In the genomic region with DNA sequence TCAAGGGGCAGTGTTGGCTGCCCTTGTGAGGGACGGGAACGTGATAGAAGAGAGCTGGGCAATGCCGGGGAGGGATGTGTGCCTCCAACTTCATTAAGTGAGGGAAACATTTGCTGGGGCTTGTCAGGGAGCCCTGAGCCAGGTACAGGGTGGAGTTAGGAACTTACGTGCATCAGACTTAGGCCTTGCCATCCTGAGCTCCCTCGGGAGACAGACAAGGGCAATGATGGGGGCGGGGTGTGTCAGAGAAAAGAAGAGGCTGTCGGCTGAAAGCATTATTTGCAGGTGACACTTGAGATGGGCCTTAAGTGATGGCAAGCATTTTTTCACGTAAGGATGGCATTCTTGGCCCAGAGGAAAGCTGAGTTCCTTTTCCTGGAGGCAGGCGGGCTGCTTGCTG, we compare ENCODE assay signal across 10 cellular contexts. TPM values are rescaled to one million over a fixed set of nuclear protein-coding genes. Genes with fewer than 3 reads are reported as not detected.
DNase-seq lines count a peak whose midpoint lies in the region; ATAC-seq, FAIRE-seq and TF ChIP-seq lines count a peak whose summit lies in the region.
"Had no signal": no experiment of that assay in that cellular context is flagged by ENCODE, and none has a peak within 500 bp of the region (broad histone marks: within the 10 kb centered on the region; RNA-seq: fewer than 3 reads in every experiment).

No MANE protein-coding gene starts in this region.

- no peaks in the 10 kb centered on the region for H4K20me1 ChIP-seq in fibroblast of lung (ENCODE audit: control insufficient read depth, extremely low read depth, insufficient read depth, low read length)

- H3K4me1 Mint-ChIP-seq in natural killer cell treated with Interleukin-12 subunit alpha and Interleukin-12 subunit beta and Interleukin-15 and Interleukin-18, amount 100 ng/mL, for 72 hours (ENCODE audit: low read depth in 2 of 2) = peaks cover 36 to 40% of the 10 kb centered on the region in 2 donors

- TF ChIP-seq POLR2A in spleen (IDR thresholded peaks at IDR 0.05) = no peak

- DNase-seq in NCI-H526 (lab: John Stamatoyannopoulos, UW) (peak; percentile 51 to 71), fibroblast of lung (ENCODE audit: low read depth in 2 of 2) (no peak), skeletal muscle cell (ENCODE audit: low read depth) (no peak), urothelium cell line (ENCODE audit: low spot score) (no peak), spleen (no peak), SHP77 treated with DMSO at 0.1 percent for 48 hours (lab: John Stamatoyannopoulos, UW) (no peak)
- no peak for DNase-seq in natural killer cell treated with Interleukin-12 subunit alpha and Interleukin-12 subunit beta and Interleukin-15 and Interleukin-18, amount 100 ng/mL, for 72 hours (ENCODE audit: low spot score)
- DNase-seq: NCI-H1048 had no signal

- H2AFZ ChIP-seq in fibroblast of lung (ENCODE audit: low read length) = no peak overlapping the region

- H3K9ac ChIP-seq in ES-I3 (ENCODE audit: low read depth, low read length) (peak overlapping the region; percentile 17; the same call in 1 of the 2 replicates), fibroblast of lung (ENCODE audit: insufficient read depth, low read length) (peak overlapping the region; percentile 21)

- H3K36me3 ChIP-seq in ES-I3 (ENCODE audit: insufficient read depth, low read length) (peaks cover 2% of the 10 kb centered on the region), fibroblast of lung (ENCODE audit: control insufficient read depth, insufficient read depth, low read length) (peaks cover 11% of the 10 kb centered on the region), spleen (peaks cover 0 to 49% (median 28%) of the 10 kb centered on the region in 6 donors)

- 78 to 88% (median 83%) methylated on average over 9 of the region's 9 CpGs for WGBS in spleen, 5 donors

- TF ChIP-seq CTCF in fibroblast of lung (conservative IDR thresholded peaks at IDR 0.05 in 1 of 2, IDR thresholded peaks at IDR 0.05 in 1 of 2; ENCODE audit: low read depth in 1 of 2, low read length in 2 of 2) (no peak), spleen (IDR thresholded peaks at IDR 0.05 in 8 of 11, conservative IDR thresholded peaks at IDR 0.05 in 3 of 11) (no peak)

- no peaks in the 10 kb centered on the region for H3K9me3 Mint-ChIP-seq in natural killer cell treated with Interleukin-12 subunit alpha and Interleukin-12 subunit beta and Interleukin-15 and Interleukin-18, amount 100 ng/mL, for 72 hours

- H3K27me3 ChIP-seq in fibroblast of lung (ENCODE audit: control insufficient read depth, insufficient read depth, low read length) = no peaks in the 10 kb centered on the region
- H3K27me3 ChIP-seq in spleen (replicated peaks in 1 of 7) = peaks cover 0 to 5% (median 0%) of the 10 kb centered on the region in 7 donors
- H3K27me3 ChIP-seq: adrenal gland had no signal

- H3K4me2 ChIP-seq in fibroblast of lung (ENCODE audit: extremely low read depth, insufficient read depth, low read length) = peak overlapping the region; percentile 95

- no peak overlapping the region for H3K4me3 Mint-ChIP-seq in natural killer cell treated with Interleukin-12 subunit alpha and Interleukin-12 subunit beta and Interleukin-15 and Interleukin-18, amount 100 ng/mL, for 72 hours

- peaks cover 23% of the 10 kb centered on the region for H3K4me1 ChIP-seq in ES-I3 (ENCODE audit: insufficient read depth, low read length)
- H3K4me1 ChIP-seq in fibroblast of lung (ENCODE audit: control insufficient read depth, extremely low read depth, insufficient read depth, low read length) = peaks cover 27% of the 10 kb centered on the region
- peaks cover 8 to 56% (median 31%) of the 10 kb centered on the region in 6 donors for H3K4me1 ChIP-seq in spleen

- FAIRE-seq in urothelium cell line (lab: Jason Lieb, UNC) = no peak

- H3K4me3 ChIP-seq in fibroblast of lung (replicated peaks in 1 of 4; ENCODE audit: control extremely low read depth in 1 of 4, insufficient read depth in 1 of 4, low read depth in 3 of 4, low read length in 4 of 4) (peak overlapping the region in 3 of 4 experiments; percentile 7 to 72 (median 37)), skeletal muscle cell (ENCODE audit: low read depth, low read length) (peak overlapping the region; percentile 67), spleen (peak overlapping the region in 1 of 8 donors; percentile 39)

- no peaks in the 10 kb centered on the region for H3K9me3 ChIP-seq in ES-I3 (ENCODE audit: control insufficient read depth, insufficient read depth, low read length)
- H3K9me3 ChIP-seq in fibroblast of lung (ENCODE audit: control insufficient read depth, insufficient read depth, low read depth, low read length) = no peaks in the 10 kb centered on the region
- no peaks in the 10 kb centered on the region for H3K9me3 ChIP-seq in spleen
- H3K9me3 ChIP-seq: adrenal gland had no signal

- no peak for ATAC-seq in natural killer cell treated with Interleukin-12 subunit alpha and Interleukin-12 subunit beta and Interleukin-15 and Interleukin-18, amount 100 ng/mL, for 72 hours

- H3K79me2 ChIP-seq in fibroblast of lung (ENCODE audit: control insufficient read depth, insufficient read depth, low read length) = peaks cover 14% of the 10 kb centered on the region

- H3K27ac Mint-ChIP-seq in natural killer cell treated with Interleukin-12 subunit alpha and Interleukin-12 subunit beta and Interleukin-15 and Interleukin-18, amount 100 ng/mL, for 72 hours = no peak overlapping the region

- peak overlapping the region; percentile 92 for H3K27ac ChIP-seq in fibroblast of lung (ENCODE audit: insufficient read depth, low read length)
- peak overlapping the region in 1 of 8 donors; percentile 49 for H3K27ac ChIP-seq in spleen

- no peaks in the 10 kb centered on the region for H3K27me3 Mint-ChIP-seq in natural killer cell treated with Interleukin-12 subunit alpha and Interleukin-12 subunit beta and Interleukin-15 and Interleukin-18, amount 100 ng/mL, for 72 hours

- H3K36me3 Mint-ChIP-seq in natural killer cell treated with Interleukin-12 subunit alpha and Interleukin-12 subunit beta and Interleukin-15 and Interleukin-18, amount 100 ng/mL, for 72 hours = peaks cover 1% of the 10 kb centered on the region

- intact Hi-C loops in spleen (cut with DNase I; ENCODE audit: low total_unique reads) = no loop called here

RNA-seq across cellular contexts. Expression of a gene that starts 1.6 kb away (rescaled TPM):
- total RNA-seq in fibroblast of lung = 18.5 and 22.3 TPM in 2 replicates
- polyA plus RNA-seq in fibroblast of lung = 9.3 and 13.4 TPM in 2 replicates
- polyA plus RNA-seq in fibroblast of lung (2012) = 8.2 and 15.1 TPM in 2 replicates
- polyA minus RNA-seq in fibroblast of lung (ENCODE audit: low replicate concordance) = 12.5 and 18.4 TPM in 2 replicates
- 1 to 10 TPM; 3.2 to 5.8 TPM for total RNA-seq in natural killer cell treated with Interleukin-12 subunit alpha and Interleukin-12 subunit beta and Interleukin-15 and Interleukin-18, amount 100 ng/mL, for 72 hours
- 10 to 100 TPM; 12.9 to 24.6 (median 15.6) TPM for total RNA-seq in spleen
- 10 to 100 TPM in 1 of 3 donors, 1 to 10 TPM in 2; 6.5 to 12.4 (median 6.8) TPM for polyA plus RNA-seq in spleen

RNA-seq across cellular contexts. Expression of a gene that starts 22.4 kb away (rescaled TPM):
- total RNA-seq in fibroblast of lung = 1.8 and 3.1 TPM in 2 replicates
- polyA plus RNA-seq in fibroblast of lung = 0.93 and 1.7 TPM in 2 replicates
- 0.92 and 1.9 TPM in 2 replicates for polyA plus RNA-seq in fibroblast of lung (2012)
- polyA minus RNA-seq in fibroblast of lung (ENCODE audit: low replicate concordance) = 1.3 and 5.4 TPM in 2 replicates
- 10 to 100 TPM in 1 of 2 donors, 1 to 10 TPM in 1; 6.5 to 10.5 TPM for total RNA-seq in natural killer cell treated with Interleukin-12 subunit alpha and Interleukin-12 subunit beta and Interleukin-15 and Interleukin-18, amount 100 ng/mL, for 72 hours
- total RNA-seq in spleen = 1 to 10 TPM; 2.8 to 6.4 (median 3.8) TPM
- polyA plus RNA-seq in spleen = 1 to 10 TPM; 1.6 to 4.2 (median 2.1) TPM

RNA-seq across cellular contexts. Expression of a gene that starts 22.5 kb away (rescaled TPM):
- total RNA-seq in fibroblast of lung = 59.6 and 62.4 TPM in 2 replicates
- polyA plus RNA-seq in fibroblast of lung = 100 and 124 TPM in 2 replicates
- 50.4 and 60.6 TPM in 2 replicates for polyA plus RNA-seq in fibroblast of lung (2012)
- polyA minus RNA-seq in fibroblast of lung (ENCODE audit: low replicate concordance) = 41.5 and 47.6 TPM in 2 replicates
- 100 to 1,000 TPM; 111 to 142 TPM for total RNA-seq in natural killer cell treated with Interleukin-12 subunit alpha and Interleukin-12 subunit beta and Interleukin-15 and Interleukin-18, amount 100 ng/mL, for 72 hours
- total RNA-seq in spleen = 100 to 1,000 TPM in 1 of 7 donors, 10 to 100 TPM in 6; 42.5 to 109 (median 55.9) TPM
- polyA plus RNA-seq in spleen = 100 to 1,000 TPM in 2 of 3 donors, 10 to 100 TPM in 1; 92.6 to 139 (median 114) TPM

RNA-seq across cellular contexts. Expression of a gene that starts 24.6 kb away (rescaled TPM):
- total RNA-seq in fibroblast of lung (187 and 263 TPM in 2 replicates), spleen (100 to 1,000 TPM; 191 to 294 (median 247) TPM)
- polyA plus RNA-seq in fibroblast of lung (235 and 349 TPM in 2 replicates), spleen (100 to 1,000 TPM in 1 of 3 donors, 10 to 100 TPM in 2; 83.4 to 136 (median 84.2) TPM)
- polyA plus RNA-seq in fibroblast of lung (2012) = 257 and 348 TPM in 2 replicates
- polyA minus RNA-seq in fibroblast of lung (ENCODE audit: low replicate concordance) = 773 and 961 TPM in 2 replicates
- total RNA-seq in natural killer cell treated with Interleukin-12 subunit alpha and Interleukin-12 subunit beta and Interleukin-15 and Interleukin-18, amount 100 ng/mL, for 72 hours = 100 to 1,000 TPM; 535 to 855 TPM

RNA-seq across cellular contexts. Expression of a gene that starts 39.0 kb away (rescaled TPM):
- total RNA-seq in fibroblast of lung (0.50 and 0.51 TPM in 2 replicates), spleen (1 to 10 TPM in 2 of 7 donors, under 1 TPM in 4, not detected in 1; 0.23 to 1.8 (median 0.74) TPM)
- polyA plus RNA-seq in fibroblast of lung (0.16 and 0.27 TPM in 2 replicates), spleen (under 1 TPM; 0.11 to 0.42 (median 0.17) TPM)
- 0.16 and 0.45 TPM in 2 replicates for polyA plus RNA-seq in fibroblast of lung (2012)
- 0.59 TPM in 1 of 2 replicates, not detected in the other for polyA minus RNA-seq in fibroblast of lung (ENCODE audit: low replicate concordance)
- not detected for total RNA-seq in natural killer cell treated with Interleukin-12 subunit alpha and Interleukin-12 subunit beta and Interleukin-15 and Interleukin-18, amount 100 ng/mL, for 72 hours

Comparison
In these comparisons a context has a peak if more than half of its experiments do, and no peak if none do; other contexts are left out.
1. DNase-seq: peak in NCI-H526 (2 of 2); none in fibroblast of lung (0 of 2), skeletal muscle cell (single experiment), urothelium cell line (single experiment), natural killer cell treated with Interleukin-12 subunit alpha and Interleukin-12 subunit beta and Interleukin-15 and Interleukin-18, amount 100 ng/mL, for 72 hours (single experiment), spleen (single experiment) and SHP77 treated with DMSO at 0.1 percent for 48 hours (single experiment).